Comparison of ENCODE assay signal across 8 cellular contexts in genomic region chr9:89603629-89604462, GRCh38. TPM values are rescaled to one million over a fixed set of nuclear protein-coding genes. Genes with fewer than 3 reads are reported as not detected.
DNase-seq lines count a peak whose midpoint lies in the region; TF ChIP-seq lines count a peak whose summit lies in the region.

No MANE protein-coding gene starts in this region.

- TF ChIP-seq CTCF in BE2C (IDR thresholded peaks at IDR 0.05; ENCODE audit: low read depth, low read length) = peak; percentile 72

- H3K4me3 ChIP-seq in BE2C (ENCODE audit: low read depth, low read length) (peak overlapping the region; percentile 93), NT2/D1 (ENCODE audit: insufficient read length, low read depth) (peak overlapping the region; percentile 33)

- intact Hi-C loops in cardiac septum (cut with DNase I) = loop anchor here (1.0 to 5.0 kb wide), 4 partner anchors 59 to 498 kb away; no protein-coding TSS in a partner anchor

- H3K27me3 Mint-ChIP-seq in activated naive CD8-positive, alpha-beta T cell = peaks cover 2% of the 10 kb centered on the region

- H3K9ac ChIP-seq in NT2/D1 (ENCODE audit: insufficient read length, low read depth) = peak overlapping the region; percentile 68

- H3K36me3 Mint-ChIP-seq in activated naive CD8-positive, alpha-beta T cell = no peaks in the 10 kb centered on the region

- H3K27me3 ChIP-seq in BE2C (no peaks in the 10 kb centered on the region; the same call in 1 of the 2 replicates), NT2/D1 (ENCODE audit: insufficient read depth, insufficient read length) (peaks cover 71% of the 10 kb centered on the region)

- no peaks in the 10 kb centered on the region for H3K9me3 Mint-ChIP-seq in activated naive CD8-positive, alpha-beta T cell (ENCODE audit: low read depth)

- H3K4me1 ChIP-seq in BE2C (peaks cover 9% of the 10 kb centered on the region), NT2/D1 (ENCODE audit: insufficient read depth, insufficient read length) (peaks cover 6% of the 10 kb centered on the region)

- peaks cover 37% of the 10 kb centered on the region for H3K4me1 Mint-ChIP-seq in activated naive CD8-positive, alpha-beta T cell (ENCODE audit: low read depth)

- H3K27ac Mint-ChIP-seq in activated naive CD8-positive, alpha-beta T cell = no peak overlapping the region

- peak; percentile 89 for DNase-seq in BE2C
- peak; percentile 34 for DNase-seq in HK-2 (ENCODE audit: unreplicated experiment)
- DNase-seq in NT2/D1 (ENCODE audit: low read depth, low spot score) = peak; percentile 93
- peak; percentile 90 for DNase-seq in cardiac septum (ENCODE audit: low spot score)
- peak; percentile 39 for DNase-seq in occipital lobe (lab: John Stamatoyannopoulos, UW)
- no peak for DNase-seq in GM19240 (ENCODE audit: insufficient read length, low spot score)
- DNase-seq in effector CD4-positive, alpha-beta T cell = no peak

- H3K36me3 ChIP-seq in BE2C (peaks cover 10% of the 10 kb centered on the region), NT2/D1 (ENCODE audit: insufficient read depth, insufficient read length, low read length) (peaks cover 16% of the 10 kb centered on the region)

- H3K9me3 ChIP-seq in BE2C = no peaks in the 10 kb centered on the region
- no peaks in the 10 kb centered on the region for H3K9me3 ChIP-seq in NT2/D1 (ENCODE audit: insufficient read depth, low read length)

- peak overlapping the region; percentile 87 for H3K4me3 Mint-ChIP-seq in activated naive CD8-positive, alpha-beta T cell

RNA-seq across cellular contexts. Expression of gene GADD45G, which starts 1.0 kb away (rescaled TPM):
- 86.0 TPM for polyA plus RNA-seq in BE2C (2012; ENCODE audit: insufficient read depth, insufficient read length, low read depth)
- total RNA-seq in cardiac septum (29.6 TPM), occipital lobe (5.6 TPM)

Comparison
In these comparisons a context has a peak if more than half of its experiments do, and no peak if none do; other contexts are left out.
1. DNase-seq: peak in BE2C (single experiment), HK-2 (single experiment), NT2/D1 (single experiment), cardiac septum (single experiment) and occipital lobe (single experiment); none in GM19240 (single experiment) and effector CD4-positive, alpha-beta T cell (single experiment).